ENCODE assay signal across 1 cellular context in genomic region chr14:104085032-104085888, GRCh38.
TF ChIP-seq lines count a peak whose summit lies in the region.

Gene ASPG, plus strand, starts transcription at chr14:104085700. Its CDS starts 71 bp downstream, at chr14:104085771.

TF ChIP-seq in GM23338, 12 proteins besides CTCF, POLR2A, EP300 and RAD21 (continued from another document):
- TF ChIP-seq ZNF462 (CRISPR knock-in tag; IDR thresholded peaks at IDR 0.05), result no peak
- TF ChIP-seq ETS1 (IDR thresholded peaks at IDR 0.05), result no peak
- no peak for TF ChIP-seq NANOG (IDR thresholded peaks at IDR 0.05; ENCODE audit: borderline replicate concordance)
